Comparison of ENCODE assay signal across 1 cellular context in genomic region chr2:70087703-70088507, GRCh38.
TF ChIP-seq lines count a peak whose summit lies in the region.

No MANE protein-coding gene starts in this region.

TF ChIP-seq in HCT116, 20 proteins besides CTCF, POLR2A, EP300 and RAD21 (continued from another document):
- TF ChIP-seq CBX3 (IDR thresholded peaks at IDR 0.05; ENCODE audit: low read depth) = no peak
